In genomic region chr6:123953920-123954319, GRCh38 we compare ENCODE assay signal across 16 cellular contexts.
DNase-seq lines count a peak whose midpoint lies in the region; TF ChIP-seq lines count a peak whose summit lies in the region.
"Had no signal": no experiment of that assay in that cellular context is flagged by ENCODE, and none has a peak within 500 bp of the region (broad histone marks: within the 10 kb centered on the region; RNA-seq: fewer than 3 reads in every experiment).

No MANE protein-coding gene starts in this region.

- no peak for TF ChIP-seq CTCF in RWPE1 (conservative IDR thresholded peaks at IDR 0.05; ENCODE audit: low read depth)

- no peak overlapping the region for H3K27ac ChIP-seq in RWPE1
- H3K27ac ChIP-seq: KMS-11, PC-9 had no signal

- peak; percentile 43 for DNase-seq in NCI-H146 (lab: John Stamatoyannopoulos, UW)
- DNase-seq in NCI-H146 treated with DMSO at 0.1 percent for 48 hours (lab: John Stamatoyannopoulos, UW; ENCODE audit: unreplicated experiment): no peak
- peak; percentile 17 for DNase-seq in ELF-1 (ENCODE audit: low read depth, low spot score)
- peak; percentile 3 for DNase-seq in RWPE1 (ENCODE audit: low spot score)
- peak; percentile 70 for DNase-seq in kidney tubule cell (ENCODE audit: low spot score)
- no peak for DNase-seq in cerebellar nuclear complex (lab: John Stamatoyannopoulos, UW)
- DNase-seq in HuH-7 (ENCODE audit: low spot score): no peak
- DNase-seq in cortex of kidney (lab: John Stamatoyannopoulos, UW): no peak
- DNase-seq: 8988T, C1 segment of cervical spinal cord, COR-L47, DMS153, NCI-H1105 treated with DMSO at 0.1 percent for 48 hours, NCI-H1930, PC-9 had no signal

- CTCF ChIA-PET in RWPE1 (lab: Yijun Ruan, JAX): no interaction called here

- POLR2A ChIA-PET in RWPE1 (lab: Yijun Ruan, JAX; ENCODE audit: low non-redundant PET): no interaction called here

Comparison
In these comparisons a context has a peak if more than half of its experiments do, and no peak if none do; other contexts are left out.
1. DNase-seq: peak in NCI-H146 (single experiment), ELF-1 (single experiment), RWPE1 (single experiment) and kidney tubule cell (single experiment); none in NCI-H146 treated with DMSO at 0.1 percent for 48 hours (single experiment), cerebellar nuclear complex (0 of 2), HuH-7 (single experiment) and cortex of kidney (single experiment).